In the genomic region with DNA sequence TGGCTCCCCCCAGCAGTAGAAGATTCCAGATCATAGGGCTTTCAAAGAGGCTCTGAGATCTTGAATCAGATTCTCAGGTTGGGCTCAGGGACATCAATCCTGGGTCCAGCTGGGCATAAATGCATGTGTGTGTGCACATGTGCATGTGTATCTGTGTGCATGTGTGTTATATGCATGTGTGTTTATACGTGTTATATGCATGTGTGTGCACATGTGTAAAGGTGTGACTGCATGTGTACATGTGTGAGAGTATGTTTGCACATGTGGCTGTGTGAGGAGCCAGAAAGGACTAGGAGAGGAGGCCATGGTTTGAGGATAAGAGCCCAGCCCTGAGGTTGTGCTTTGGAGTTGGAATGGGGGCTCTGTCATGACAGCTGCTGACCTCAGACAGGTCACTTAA, we compare ENCODE assay signal across 1 cellular context.
TF ChIP-seq lines count a peak whose summit lies in the region.

No MANE protein-coding gene starts in this region.

TF ChIP-seq in H1, 55 proteins besides CTCF, POLR2A, EP300 and RAD21:
- TF ChIP-seq TEAD4 (IDR thresholded peaks at IDR 0.05; ENCODE audit: low read depth, low read length) (no peak), SRF (IDR thresholded peaks at IDR 0.05; ENCODE audit: low read depth, low read length) (no peak), CHD1 (IDR thresholded peaks at IDR 0.05; ENCODE audit: low read depth, low read length) (no peak), EGR1 (IDR thresholded peaks at IDR 0.05; ENCODE audit: borderline replicate concordance, low read depth, low read length) (no peak), TAF7 (optimal IDR thresholded peaks at IDR 0.05; ENCODE audit: borderline replicate concordance, low read depth, low read length) (no peak), PHF8 (conservative IDR thresholded peaks at IDR 0.05; ENCODE audit: low read depth, low read length) (no peak), MAFK (IDR thresholded peaks at IDR 0.05; ENCODE audit: low read depth, low read length) (no peak), SP2 (IDR thresholded peaks at IDR 0.05; ENCODE audit: low read length) (no peak), BCL11A (IDR thresholded peaks at IDR 0.05; ENCODE audit: low read depth in 2 of 2, low read length in 2 of 2) (no peak), BACH1 (IDR thresholded peaks at IDR 0.05; ENCODE audit: low read length) (no peak), POLR2AphosphoS5 (IDR thresholded peaks at IDR 0.05; ENCODE audit: low read depth, low read length) (no peak), USF2 (IDR thresholded peaks at IDR 0.05; ENCODE audit: low read length) (no peak)
- TF ChIP-seq, protein P1, sequence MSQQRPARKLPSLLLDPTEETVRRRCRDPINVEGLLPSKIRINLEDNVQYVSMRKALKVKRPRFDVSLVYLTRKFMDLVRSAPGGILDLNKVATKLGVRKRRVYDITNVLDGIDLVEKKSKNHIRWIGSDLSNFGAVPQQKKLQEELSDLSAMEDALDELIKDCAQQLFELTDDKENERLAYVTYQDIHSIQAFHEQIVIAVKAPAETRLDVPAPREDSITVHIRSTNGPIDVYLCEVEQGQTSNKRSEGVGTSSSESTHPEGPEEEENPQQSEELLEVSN (IDR thresholded peaks at IDR 0.05), result no peak
